Comparison of ENCODE assay signal across 24 cellular contexts in genomic region chr14:105993814-105994213, GRCh38.
DNase-seq lines count a peak whose midpoint lies in the region; ATAC-seq and TF ChIP-seq lines count a peak whose summit lies in the region.
"Had no signal": no experiment of that assay in that cellular context is flagged by ENCODE, and none has a peak within 500 bp of the region (broad histone marks: within the 10 kb centered on the region; RNA-seq: fewer than 3 reads in every experiment).

No MANE protein-coding gene starts in this region.

- no peaks in the 10 kb centered on the region for H3K9me3 Mint-ChIP-seq in activated CD4-positive, alpha-beta T cell treated with anti-CD3 and anti-CD28 coated beads, Interleukin-2, amount 10 ng/mL, durations not matched to agents 24 days and 14 days
- no peaks in the 10 kb centered on the region for H3K9me3 Mint-ChIP-seq in activated CD8-positive, alpha-beta T cell treated with anti-CD3 and anti-CD28 coated beads for 36 hours
- no peaks in the 10 kb centered on the region for H3K9me3 Mint-ChIP-seq in central memory CD8-positive, alpha-beta T cell
- H3K9me3 Mint-ChIP-seq in natural killer cell treated with Interleukin-12 subunit alpha and Interleukin-12 subunit beta and Interleukin-15 and Interleukin-18, amount 100 ng/mL, for 72 hours, result no peaks in the 10 kb centered on the region

- peak; percentile 13 for ATAC-seq in activated CD8-positive, alpha-beta T cell treated with anti-CD3 and anti-CD28 coated beads for 36 hours
- peak; percentile 90 for ATAC-seq in central memory CD8-positive, alpha-beta T cell (replicated peaks; ENCODE audit: extremely low read depth, poor library complexity, severe bottlenecking)
- peak; percentile 60 to 75 for ATAC-seq in natural killer cell treated with Interleukin-12 subunit alpha and Interleukin-12 subunit beta and Interleukin-15 and Interleukin-18, amount 100 ng/mL, for 72 hours
- no peak for ATAC-seq in GM21737 (IDR thresholded peaks at IDR 0.05; ENCODE audit: unreplicated experiment)
- no peak for ATAC-seq in HG02610 (IDR thresholded peaks at IDR 0.05; ENCODE audit: unreplicated experiment)
- ATAC-seq in body of pancreas, result no peak
- ATAC-seq: HCT116, PC-3 had no signal

- no peak for TF ChIP-seq POLR2A in body of pancreas (IDR thresholded peaks at IDR 0.05)

- no peaks in the 10 kb centered on the region for H3K4me1 ChIP-seq in body of pancreas

- DNase-seq in activated CD4-positive, alpha-beta T cell treated with anti-CD3 and anti-CD28 coated beads, Interleukin-2, amount 10 ng/mL, durations not matched to agents 24 days and 14 days, result peak; percentile 50
- DNase-seq in activated CD4-positive, alpha-beta T cell treated with anti-CD3 and anti-CD28 coated beads for 48 hours, result no peak
- peak; percentile 40 for DNase-seq in activated CD8-positive, alpha-beta T cell treated with anti-CD3 and anti-CD28 coated beads for 36 hours
- DNase-seq in central memory CD8-positive, alpha-beta T cell (ENCODE audit: low spot score in 2 of 2), result no peak
- peak; percentile 64 for DNase-seq in natural killer cell treated with Interleukin-12 subunit alpha and Interleukin-12 subunit beta and Interleukin-15 and Interleukin-18, amount 100 ng/mL, for 72 hours (ENCODE audit: low spot score)
- DNase-seq in body of pancreas, result no peak
- DNase-seq: DMS 273 treated with DMSO at 0.1 percent for 48 hours; DMS79; GF-D8; Karpas-422; NCI-H1105; NCI-H1436 treated with DMSO at 0.1 percent for 48 hours; NCI-H1930; NCI-H2107; NCI-H524; NCI-H774; NK-92 treated with Interleukin-12 subunit alpha and Interleukin-12 subunit beta, amount 100 ng/mL, for 24 hours; PC-3 had no signal

- H3K4me3 ChIP-seq in body of pancreas, result no peak overlapping the region

- no peaks in the 10 kb centered on the region for H3K9me3 ChIP-seq in body of pancreas

- no peaks in the 10 kb centered on the region for H3K36me3 Mint-ChIP-seq in activated CD4-positive, alpha-beta T cell treated with anti-CD3 and anti-CD28 coated beads, Interleukin-2, amount 10 ng/mL, durations not matched to agents 24 days and 14 days (ENCODE audit: low read depth)
- no peaks in the 10 kb centered on the region for H3K36me3 Mint-ChIP-seq in activated CD8-positive, alpha-beta T cell treated with anti-CD3 and anti-CD28 coated beads for 36 hours (ENCODE audit: low read depth)
- no peaks in the 10 kb centered on the region for H3K36me3 Mint-ChIP-seq in central memory CD8-positive, alpha-beta T cell (ENCODE audit: insufficient read depth)
- no peaks in the 10 kb centered on the region for H3K36me3 Mint-ChIP-seq in natural killer cell treated with Interleukin-12 subunit alpha and Interleukin-12 subunit beta and Interleukin-15 and Interleukin-18, amount 100 ng/mL, for 72 hours
- H3K36me3 Mint-ChIP-seq: CD8-positive, alpha-beta memory T cell had no signal

- no peaks in the 10 kb centered on the region for H3K27me3 ChIP-seq in body of pancreas

- no peak overlapping the region for H3K27ac ChIP-seq in body of pancreas
- H3K27ac ChIP-seq: 22Rv1 had no signal

- no peaks in the 10 kb centered on the region for H3K27me3 Mint-ChIP-seq in activated CD4-positive, alpha-beta T cell treated with anti-CD3 and anti-CD28 coated beads, Interleukin-2, amount 10 ng/mL, durations not matched to agents 24 days and 14 days
- H3K27me3 Mint-ChIP-seq in activated CD8-positive, alpha-beta T cell treated with anti-CD3 and anti-CD28 coated beads for 36 hours, result no peaks in the 10 kb centered on the region
- peaks cover 16% of the 10 kb centered on the region for H3K27me3 Mint-ChIP-seq in central memory CD8-positive, alpha-beta T cell
- H3K27me3 Mint-ChIP-seq in natural killer cell treated with Interleukin-12 subunit alpha and Interleukin-12 subunit beta and Interleukin-15 and Interleukin-18, amount 100 ng/mL, for 72 hours, result peaks cover 5 to 11% of the 10 kb centered on the region in 2 donors
- H3K27me3 Mint-ChIP-seq: B cell had no signal

- H3K27ac Mint-ChIP-seq in activated CD4-positive, alpha-beta T cell treated with anti-CD3 and anti-CD28 coated beads, Interleukin-2, amount 10 ng/mL, durations not matched to agents 24 days and 14 days, result no peak overlapping the region
- peak overlapping the region; percentile 59 for H3K27ac Mint-ChIP-seq in activated CD8-positive, alpha-beta T cell treated with anti-CD3 and anti-CD28 coated beads for 36 hours
- H3K27ac Mint-ChIP-seq in central memory CD8-positive, alpha-beta T cell (ENCODE audit: low read depth), result no peak overlapping the region
- H3K27ac Mint-ChIP-seq in natural killer cell treated with Interleukin-12 subunit alpha and Interleukin-12 subunit beta and Interleukin-15 and Interleukin-18, amount 100 ng/mL, for 72 hours, result peak overlapping the region in 1 of 2 donors; percentile 65
- H3K27ac Mint-ChIP-seq: B cell had no signal

- no peak overlapping the region for H3K4me3 Mint-ChIP-seq in activated CD4-positive, alpha-beta T cell treated with anti-CD3 and anti-CD28 coated beads, Interleukin-2, amount 10 ng/mL, durations not matched to agents 24 days and 14 days
- no peak overlapping the region for H3K4me3 Mint-ChIP-seq in activated CD8-positive, alpha-beta T cell treated with anti-CD3 and anti-CD28 coated beads for 36 hours
- H3K4me3 Mint-ChIP-seq in central memory CD8-positive, alpha-beta T cell, result peak overlapping the region; percentile 18
- no peak overlapping the region for H3K4me3 Mint-ChIP-seq in natural killer cell treated with Interleukin-12 subunit alpha and Interleukin-12 subunit beta and Interleukin-15 and Interleukin-18, amount 100 ng/mL, for 72 hours
- H3K4me3 Mint-ChIP-seq: B cell had no signal

- H3K36me3 ChIP-seq in body of pancreas (replicated peaks in 1 of 2; ENCODE audit: insufficient read depth in 1 of 2, low read depth in 2 of 2), result no peaks in the 10 kb centered on the region

- WGBS in body of pancreas, 2 donors, result 51 to 80% methylated on average over 8 of the region's 8 CpGs

- peaks cover 42% of the 10 kb centered on the region for H3K4me1 Mint-ChIP-seq in activated CD4-positive, alpha-beta T cell treated with anti-CD3 and anti-CD28 coated beads, Interleukin-2, amount 10 ng/mL, durations not matched to agents 24 days and 14 days
- H3K4me1 Mint-ChIP-seq in activated CD8-positive, alpha-beta T cell treated with anti-CD3 and anti-CD28 coated beads for 36 hours (ENCODE audit: low read depth), result peaks cover 60% of the 10 kb centered on the region
- H3K4me1 Mint-ChIP-seq in central memory CD8-positive, alpha-beta T cell, result peaks cover 28% of the 10 kb centered on the region
- peaks cover 27 to 37% of the 10 kb centered on the region in 2 donors for H3K4me1 Mint-ChIP-seq in natural killer cell treated with Interleukin-12 subunit alpha and Interleukin-12 subunit beta and Interleukin-15 and Interleukin-18, amount 100 ng/mL, for 72 hours (ENCODE audit: low read depth in 2 of 2)

- intact Hi-C loops in activated CD4-positive, alpha-beta T cell treated with anti-CD3 and anti-CD28 coated beads, Interleukin-2, amount 10 ng/mL, durations not matched to agents 24 days and 14 days (cut with micrococcal nuclease), result no loop called here
- intact Hi-C loops in activated CD8-positive, alpha-beta T cell treated with anti-CD3 and anti-CD28 coated beads for 36 hours (cut with micrococcal nuclease), result no loop called here
- intact Hi-C loops in body of pancreas (cut with DNase I), result no loop called here

- no peak for TF ChIP-seq CTCF in activated CD8-positive, alpha-beta T cell treated with anti-CD3 and anti-CD28 coated beads for 36 hours (IDR thresholded peaks at IDR 0.05)
- no peak for TF ChIP-seq CTCF in body of pancreas (IDR thresholded peaks at IDR 0.05)

- POLR2A ChIA-PET in activated CD8-positive, alpha-beta T cell treated with anti-CD3 and anti-CD28 coated beads for 36 hours (lab: Charles Lee), result interaction anchor here (0.6 kb wide), 1 partner anchor 8 kb away, joined by 4 read pairs; no protein-coding TSS in a partner anchor

- CTCF ChIA-PET in activated CD8-positive, alpha-beta T cell treated with anti-CD3 and anti-CD28 coated beads for 36 hours (lab: Charles Lee), result interaction anchor here (1.2 to 4.4 kb wide), 2 partner anchors 19 to 48 kb away, joined by 3 to 26 read pairs; no protein-coding TSS in a partner anchor

Comparison
In these comparisons a context has a peak if more than half of its experiments do, and no peak if none do; other contexts are left out.
1. DNase-seq: peak in activated CD4-positive, alpha-beta T cell treated with anti-CD3 and anti-CD28 coated beads, Interleukin-2, amount 10 ng/mL, durations not matched to agents 24 days and 14 days (single experiment), activated CD8-positive, alpha-beta T cell treated with anti-CD3 and anti-CD28 coated beads for 36 hours (single experiment) and natural killer cell treated with Interleukin-12 subunit alpha and Interleukin-12 subunit beta and Interleukin-15 and Interleukin-18, amount 100 ng/mL, for 72 hours (single experiment); none in activated CD4-positive, alpha-beta T cell treated with anti-CD3 and anti-CD28 coated beads for 48 hours (single experiment), central memory CD8-positive, alpha-beta T cell (0 of 2) and body of pancreas (0 of 4).
2. ATAC-seq: peak in activated CD8-positive, alpha-beta T cell treated with anti-CD3 and anti-CD28 coated beads for 36 hours (single experiment), central memory CD8-positive, alpha-beta T cell (single experiment) and natural killer cell treated with Interleukin-12 subunit alpha and Interleukin-12 subunit beta and Interleukin-15 and Interleukin-18, amount 100 ng/mL, for 72 hours (2 of 2); none in GM21737 (single experiment), HG02610 (single experiment) and body of pancreas (single experiment).